8 cellular contexts compared by ENCODE assay signal in the genomic region with DNA sequence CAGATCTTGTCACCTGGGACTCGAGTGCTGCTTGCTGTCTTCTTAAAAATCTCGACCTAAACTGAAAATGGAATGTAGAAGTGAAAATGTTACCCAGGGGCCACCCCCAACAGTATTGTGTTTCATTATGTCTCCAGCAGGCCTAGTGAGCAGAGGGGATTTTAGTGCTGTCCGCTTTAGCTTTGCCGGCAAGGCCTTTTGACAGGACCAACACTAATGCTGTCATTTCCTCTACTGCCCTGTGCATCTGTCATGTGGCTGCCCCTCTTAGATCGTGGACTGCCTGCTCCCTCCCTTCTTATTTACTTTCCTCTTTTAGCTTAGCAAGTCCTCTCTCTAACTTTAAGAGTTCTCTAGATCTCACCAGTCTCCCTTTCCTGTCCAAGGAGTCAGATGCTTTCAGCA.
A peak's percentile ranks its signal among the peaks of the same experiment; 100 is the strongest.
DNase-seq lines count a peak whose midpoint lies in the region; ATAC-seq and TF ChIP-seq lines count a peak whose summit lies in the region.

No MANE protein-coding gene starts in this region.

- no peak for TF ChIP-seq CTCF in cardiac muscle cell (IDR thresholded peaks at IDR 0.05; ENCODE audit: low read depth, low read length)
- no peak for TF ChIP-seq CTCF in heart left ventricle (IDR thresholded peaks at IDR 0.05)
- no peak for TF ChIP-seq CTCF in OCI-LY1 (IDR thresholded peaks at IDR 0.05; ENCODE audit: low read length)
- no peak for TF ChIP-seq CTCF in ovary (IDR thresholded peaks at IDR 0.05)

- no peaks in the 10 kb centered on the region for H4K20me1 ChIP-seq in OCI-LY1 (ENCODE audit: insufficient read depth, low read length)

- intact Hi-C loops in heart left ventricle (cut with DNase I) (no loop called here), ovary (cut with DNase I) (no loop called here)
- intact Hi-C loops in activated T-helper 1 cell treated with anti-CD3 and anti-CD28 coated beads, Interleukin-12 subunit alpha, Interleukin-12 subunit beta, Interleukin-2, Interleukin-4 antibody, amounts not matched to agents 30 ng/mL and 10 ng/mL and 1 ng/mL, durations not matched to agents 14 hours and 24 hours and 36 hours (cut with micrococcal nuclease) = no loop called here

- peaks cover 10% of the 10 kb centered on the region for H3K9me3 Mint-ChIP-seq in activated T-helper 1 cell treated with anti-CD3 and anti-CD28 coated beads, Interleukin-12 subunit alpha, Interleukin-12 subunit beta, Interleukin-2, Interleukin-4 antibody, amounts not matched to agents 30 ng/mL and 10 ng/mL and 1 ng/mL, durations not matched to agents 14 hours and 24 hours and 36 hours

- H3K9ac ChIP-seq in OCI-LY1 (ENCODE audit: low read length) = peak overlapping the region; percentile 5; the same call in 1 of the 2 replicates

- no peak overlapping the region for H3K27ac Mint-ChIP-seq in activated T-helper 1 cell treated with anti-CD3 and anti-CD28 coated beads, Interleukin-12 subunit alpha, Interleukin-12 subunit beta, Interleukin-2, Interleukin-4 antibody, amounts not matched to agents 30 ng/mL and 10 ng/mL and 1 ng/mL, durations not matched to agents 14 hours and 24 hours and 36 hours

- H3K36me3 ChIP-seq in cardiac muscle cell = no peaks in the 10 kb centered on the region
- H3K36me3 ChIP-seq in heart left ventricle = no peaks in the 10 kb centered on the region
- no peaks in the 10 kb centered on the region for H3K36me3 ChIP-seq in OCI-LY1 (ENCODE audit: insufficient read depth, low read length)
- H3K36me3 ChIP-seq in ovary = no peaks in the 10 kb centered on the region

- WGBS in heart left ventricle, 4 donors = 54 to 67% (median 62%) methylated on average over 5 of the region's 5 CpGs
- WGBS in ovary, 3 donors = 36 to 58% (median 50%) methylated on average over 5 of the region's 5 CpGs

- H3K4me1 Mint-ChIP-seq in activated T-helper 1 cell treated with anti-CD3 and anti-CD28 coated beads, Interleukin-12 subunit alpha, Interleukin-12 subunit beta, Interleukin-2, Interleukin-4 antibody, amounts not matched to agents 30 ng/mL and 10 ng/mL and 1 ng/mL, durations not matched to agents 14 hours and 24 hours and 36 hours (ENCODE audit: low read depth) = no peaks in the 10 kb centered on the region

- peak overlapping the region; percentile 46 for H3K4me2 ChIP-seq in OCI-LY1 (ENCODE audit: low read length)

- H3K4me1 ChIP-seq in cardiac muscle cell (ENCODE audit: low read depth) (no peaks in the 10 kb centered on the region), heart left ventricle (peaks cover 0 to 7% (median 0%) of the 10 kb centered on the region in 12 donors), OCI-LY1 (ENCODE audit: insufficient read depth, low read length, severe bottlenecking) (peaks cover 28% of the 10 kb centered on the region), ovary (ENCODE audit: insufficient read depth) (peaks cover 3% of the 10 kb centered on the region)

- DNase-seq in cardiac muscle cell (ENCODE audit: low read depth in 1 of 2, low spot score in 1 of 2) (peak in 1 of 2 donors; percentile 16), heart left ventricle (no peak), UCSD-AML1 (lab: John Stamatoyannopoulos, UW; ENCODE audit: unreplicated experiment) (no peak), ovary (no peak)
- no peak for DNase-seq in activated T-helper 1 cell treated with anti-CD3 and anti-CD28 coated beads, Interleukin-12 subunit alpha, Interleukin-12 subunit beta, Interleukin-2, Interleukin-4 antibody, amounts not matched to agents 30 ng/mL and 10 ng/mL and 1 ng/mL, durations not matched to agents 14 hours and 24 hours and 36 hours (ENCODE audit: low spot score)
- no peak for DNase-seq in activated CD4-positive, CD25-positive, alpha-beta regulatory T cell (lab: John Stamatoyannopoulos, UW)

- H3F3A ChIP-seq in OCI-LY1 (ENCODE audit: insufficient read depth, low read length) = no peaks in the 10 kb centered on the region

- H3K4me3 ChIP-seq in cardiac muscle cell = no peak overlapping the region
- no peak overlapping the region for H3K4me3 ChIP-seq in heart left ventricle
- H3K4me3 ChIP-seq in OCI-LY1 (ENCODE audit: low read depth, low read length, poor library complexity, severe bottlenecking) = peak overlapping the region; percentile 6
- H3K4me3 ChIP-seq in ovary = no peak overlapping the region

- no peak overlapping the region for H3K4me3 Mint-ChIP-seq in activated T-helper 1 cell treated with anti-CD3 and anti-CD28 coated beads, Interleukin-12 subunit alpha, Interleukin-12 subunit beta, Interleukin-2, Interleukin-4 antibody, amounts not matched to agents 30 ng/mL and 10 ng/mL and 1 ng/mL, durations not matched to agents 14 hours and 24 hours and 36 hours

- no peaks in the 10 kb centered on the region for H3K36me3 Mint-ChIP-seq in activated T-helper 1 cell treated with anti-CD3 and anti-CD28 coated beads, Interleukin-12 subunit alpha, Interleukin-12 subunit beta, Interleukin-2, Interleukin-4 antibody, amounts not matched to agents 30 ng/mL and 10 ng/mL and 1 ng/mL, durations not matched to agents 14 hours and 24 hours and 36 hours (ENCODE audit: low read depth)

- H3K9me2 ChIP-seq in OCI-LY1 (ENCODE audit: low read depth, low read length) = no peaks in the 10 kb centered on the region

- no peaks in the 10 kb centered on the region for H3K27me3 Mint-ChIP-seq in activated T-helper 1 cell treated with anti-CD3 and anti-CD28 coated beads, Interleukin-12 subunit alpha, Interleukin-12 subunit beta, Interleukin-2, Interleukin-4 antibody, amounts not matched to agents 30 ng/mL and 10 ng/mL and 1 ng/mL, durations not matched to agents 14 hours and 24 hours and 36 hours (ENCODE audit: insufficient read depth)

- H3K79me2 ChIP-seq in OCI-LY1 (ENCODE audit: insufficient read depth, low read length) = no peaks in the 10 kb centered on the region

- H3K27ac ChIP-seq in cardiac muscle cell (peak overlapping the region; percentile 1), heart left ventricle (no peak overlapping the region), OCI-LY1 (ENCODE audit: low read depth, low read length, poor library complexity, severe bottlenecking) (peak overlapping the region; percentile 66), ovary (no peak overlapping the region)

- no peak for TF ChIP-seq EP300 in ovary (IDR thresholded peaks at IDR 0.05)

- ATAC-seq in heart left ventricle = no peak
- ATAC-seq in HG02938 (IDR thresholded peaks at IDR 0.05; ENCODE audit: unreplicated experiment) = peak; percentile 99

- TF ChIP-seq POLR2A in heart left ventricle (IDR thresholded peaks at IDR 0.05) (no peak), ovary (IDR thresholded peaks at IDR 0.05) (no peak)

- H3K9me3 ChIP-seq in cardiac muscle cell (ENCODE audit: low read depth) (no peaks in the 10 kb centered on the region), heart left ventricle (no peaks in the 10 kb centered on the region), OCI-LY1 (ENCODE audit: low read length) (no peaks in the 10 kb centered on the region), ovary (no peaks in the 10 kb centered on the region)

- H2AFZ ChIP-seq in OCI-LY1 (ENCODE audit: low read length) = no peak overlapping the region

- H3K27me3 ChIP-seq in cardiac muscle cell (no peaks in the 10 kb centered on the region), heart left ventricle (no peaks in the 10 kb centered on the region), OCI-LY1 (ENCODE audit: insufficient read depth, low read length) (no peaks in the 10 kb centered on the region), ovary (no peaks in the 10 kb centered on the region)

Comparison
In these comparisons a context has a peak if more than half of its experiments do, and no peak if none do; other contexts are left out.
1. H3K27ac ChIP-seq: peak in cardiac muscle cell (single experiment) and OCI-LY1 (single experiment); none in heart left ventricle (0 of 12) and ovary (0 of 2).